ENCODE assay signal across 8 cellular contexts in genomic region chr10:11684717-11685645, GRCh38. TPM values are rescaled to one million over a fixed set of nuclear protein-coding genes. Genes with fewer than 3 reads are reported as not detected.
DNase-seq lines count a peak whose midpoint lies in the region; ATAC-seq lines count a peak whose summit lies in the region.

No MANE protein-coding gene starts in this region.

- ATAC-seq in GM18517 (IDR thresholded peaks at IDR 0.05; ENCODE audit: unreplicated experiment) (peak; percentile 72), HG02870 (IDR thresholded peaks at IDR 0.05; ENCODE audit: unreplicated experiment) (peak; percentile 71)

- DNase-seq in OCI-M1 (lab: John Stamatoyannopoulos, UW) (peak; percentile 90), globus pallidus (ENCODE audit: low spot score) (peak; percentile 73), pons (ENCODE audit: low spot score) (peak; percentile 80), ureter (ENCODE audit: low spot score) (peak; percentile 71), cortex of kidney (lab: John Stamatoyannopoulos, UW) (no peak)
- peak; percentile 6 for DNase-seq in activated T-helper 9 cell treated with anti-CD3 and anti-CD28 coated beads, Interleukin-2, amount 50 U/mL, for 16 hours (ENCODE audit: low read depth)

RNA-seq across cellular contexts. Expression of gene ECHDC3, which starts 57.2 kb away (rescaled TPM):
- total RNA-seq in ureter = 13.3 TPM
